In genomic region chr10:637771-638195, GRCh38 we compare ENCODE assay signal across 13 cellular contexts.
"Had no signal": no experiment of that assay in that cellular context is flagged by ENCODE, and none has a peak within 500 bp of the region (broad histone marks: within the 10 kb centered on the region; RNA-seq: fewer than 3 reads in every experiment).

No MANE protein-coding gene starts in this region.

- H3K27ac ChIP-seq: adrenal gland, tibial artery, vagina had no signal

- ATAC-seq: natural killer cell had no signal

- H3K9me3 Mint-ChIP-seq: activated CD4-positive, alpha-beta memory T cell treated with anti-CD3 and anti-CD28 coated beads, Interleukin-2, amount 10 ng/mL, durations not matched to agents 7 days and 5 days; activated naive CD4-positive, alpha-beta T cell treated with anti-CD3 and anti-CD28 coated beads for 36 hours; natural killer cell; T-helper 2 cell treated with Interferon-gamma antibody and Interleukin-4, amounts not matched to agents 5 μg/mL and 100 μg/mL, for 36 hours had no signal

- H3K36me3 Mint-ChIP-seq: natural killer cell had no signal

- H3K27me3 ChIP-seq: adrenal gland, tibial artery, vagina had no signal

- H3K27ac Mint-ChIP-seq: activated CD4-positive, alpha-beta memory T cell treated with anti-CD3 and anti-CD28 coated beads, Interleukin-2, amount 10 ng/mL, durations not matched to agents 7 days and 5 days; activated naive CD4-positive, alpha-beta T cell treated with anti-CD3 and anti-CD28 coated beads for 36 hours; natural killer cell; T-helper 2 cell treated with Interferon-gamma antibody and Interleukin-4, amounts not matched to agents 5 μg/mL and 100 μg/mL, for 36 hours had no signal

- H3K9me3 ChIP-seq: adrenal gland, tibial artery, vagina had no signal

- H3K36me3 ChIP-seq: adrenal gland, tibial artery, vagina had no signal

- H3K4me1 Mint-ChIP-seq: activated CD4-positive, alpha-beta memory T cell treated with anti-CD3 and anti-CD28 coated beads, Interleukin-2, amount 10 ng/mL, durations not matched to agents 7 days and 5 days; natural killer cell had no signal

- H3K4me3 Mint-ChIP-seq: activated CD4-positive, alpha-beta memory T cell treated with anti-CD3 and anti-CD28 coated beads, Interleukin-2, amount 10 ng/mL, durations not matched to agents 7 days and 5 days; activated naive CD4-positive, alpha-beta T cell treated with anti-CD3 and anti-CD28 coated beads for 36 hours; natural killer cell; T-helper 2 cell treated with Interferon-gamma antibody and Interleukin-4, amounts not matched to agents 5 μg/mL and 100 μg/mL, for 36 hours had no signal

- H3K4me3 ChIP-seq: adrenal gland, lung, tibial artery, vagina had no signal

- DNase-seq: activated CD4-positive, alpha-beta memory T cell treated with anti-CD3 and anti-CD28 coated beads, Interleukin-2, amount 10 ng/mL, durations not matched to agents 7 days and 5 days; activated naive CD4-positive, alpha-beta T cell treated with anti-CD3 and anti-CD28 coated beads for 36 hours; adrenal gland; central memory CD4-positive, alpha-beta T cell; cortex of kidney; effector memory CD4-positive, alpha-beta T cell; left colon; natural killer cell; occipital lobe; tibial artery had no signal
